1 cellular context compared by ENCODE assay signal in the genomic region with DNA sequence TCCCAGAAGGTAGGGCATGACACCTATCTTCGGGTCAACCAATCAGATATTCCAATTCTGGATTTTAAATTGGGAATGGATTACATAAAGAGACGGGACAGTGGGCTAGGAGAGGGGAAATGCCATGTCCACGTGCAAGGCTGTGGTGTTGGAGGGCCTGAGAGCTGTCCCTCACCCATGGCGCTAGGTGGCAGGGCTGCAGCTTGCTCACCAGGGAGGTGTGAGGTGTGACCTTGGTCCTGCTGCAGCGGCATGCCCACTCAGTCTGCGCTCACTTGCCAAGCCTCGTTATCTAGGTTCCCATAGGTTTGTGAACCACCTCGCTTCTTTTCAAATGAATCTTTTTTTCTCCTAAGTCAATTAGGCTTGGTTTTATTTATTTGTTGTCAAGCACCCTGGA.
A peak's percentile ranks its signal among the peaks of the same experiment; 100 is the strongest.
TF ChIP-seq lines count a peak whose summit lies in the region.

No MANE protein-coding gene starts in this region.

TF ChIP-seq in HCT116, 20 proteins besides CTCF, POLR2A, EP300 and RAD21:
- no peak for TF ChIP-seq CBX3 (IDR thresholded peaks at IDR 0.05; ENCODE audit: low read depth)
- TF ChIP-seq, protein P1, sequence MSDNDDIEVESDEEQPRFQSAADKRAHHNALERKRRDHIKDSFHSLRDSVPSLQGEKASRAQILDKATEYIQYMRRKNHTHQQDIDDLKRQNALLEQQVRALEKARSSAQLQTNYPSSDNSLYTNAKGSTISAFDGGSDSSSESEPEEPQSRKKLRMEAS (IDR thresholded peaks at IDR 0.05): peak; percentile 73
